In the genomic region with DNA sequence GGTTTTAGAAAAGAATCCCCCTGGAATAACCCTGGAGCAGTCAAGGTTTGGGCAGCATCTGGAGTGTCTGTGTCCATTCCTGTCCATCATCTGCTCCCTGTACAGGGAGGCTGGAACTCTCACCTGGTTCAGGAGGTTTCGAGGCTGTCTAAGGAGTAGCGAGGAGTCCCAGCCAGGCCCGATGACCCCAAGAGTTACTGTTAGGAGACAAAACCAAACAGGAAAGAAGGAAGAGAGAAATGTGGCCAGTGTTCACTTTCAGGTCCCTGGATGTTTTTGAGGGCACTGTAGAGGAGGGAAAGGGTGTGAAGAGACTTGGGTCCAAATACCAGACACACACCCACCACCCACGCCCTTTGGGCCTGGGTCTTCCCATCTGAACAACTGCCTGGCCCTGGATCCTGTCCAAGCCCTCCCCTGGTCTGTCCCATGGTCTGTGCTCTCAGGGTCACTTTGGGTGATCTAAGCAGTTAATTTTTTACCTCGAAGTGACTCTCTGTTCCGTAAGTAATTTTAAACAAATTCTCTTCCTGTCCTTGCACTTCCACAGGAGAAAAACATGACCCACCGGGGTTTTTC, we compare ENCODE assay signal across 1 cellular context.
TF ChIP-seq lines count a peak whose summit lies in the region.

No MANE protein-coding gene starts in this region.

TF ChIP-seq in HepG2, 621 proteins besides CTCF, POLR2A, EP300 and RAD21 (continued from another document and continues in another):
- TF ChIP-seq, protein P1, sequence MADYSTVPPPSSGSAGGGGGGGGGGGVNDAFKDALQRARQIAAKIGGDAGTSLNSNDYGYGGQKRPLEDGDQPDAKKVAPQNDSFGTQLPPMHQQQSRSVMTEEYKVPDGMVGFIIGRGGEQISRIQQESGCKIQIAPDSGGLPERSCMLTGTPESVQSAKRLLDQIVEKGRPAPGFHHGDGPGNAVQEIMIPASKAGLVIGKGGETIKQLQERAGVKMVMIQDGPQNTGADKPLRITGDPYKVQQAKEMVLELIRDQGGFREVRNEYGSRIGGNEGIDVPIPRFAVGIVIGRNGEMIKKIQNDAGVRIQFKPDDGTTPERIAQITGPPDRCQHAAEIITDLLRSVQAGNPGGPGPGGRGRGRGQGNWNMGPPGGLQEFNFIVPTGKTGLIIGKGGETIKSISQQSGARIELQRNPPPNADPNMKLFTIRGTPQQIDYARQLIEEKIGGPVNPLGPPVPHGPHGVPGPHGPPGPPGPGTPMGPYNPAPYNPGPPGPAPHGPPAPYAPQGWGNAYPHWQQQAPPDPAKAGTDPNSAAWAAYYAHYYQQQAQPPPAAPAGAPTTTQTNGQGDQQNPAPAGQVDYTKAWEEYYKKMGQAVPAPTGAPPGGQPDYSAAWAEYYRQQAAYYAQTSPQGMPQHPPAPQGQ (CRISPR knock-in tag; IDR thresholded peaks at IDR 0.05; ENCODE audit: borderline replicate concordance) = no peak
- TF ChIP-seq, protein P2, sequence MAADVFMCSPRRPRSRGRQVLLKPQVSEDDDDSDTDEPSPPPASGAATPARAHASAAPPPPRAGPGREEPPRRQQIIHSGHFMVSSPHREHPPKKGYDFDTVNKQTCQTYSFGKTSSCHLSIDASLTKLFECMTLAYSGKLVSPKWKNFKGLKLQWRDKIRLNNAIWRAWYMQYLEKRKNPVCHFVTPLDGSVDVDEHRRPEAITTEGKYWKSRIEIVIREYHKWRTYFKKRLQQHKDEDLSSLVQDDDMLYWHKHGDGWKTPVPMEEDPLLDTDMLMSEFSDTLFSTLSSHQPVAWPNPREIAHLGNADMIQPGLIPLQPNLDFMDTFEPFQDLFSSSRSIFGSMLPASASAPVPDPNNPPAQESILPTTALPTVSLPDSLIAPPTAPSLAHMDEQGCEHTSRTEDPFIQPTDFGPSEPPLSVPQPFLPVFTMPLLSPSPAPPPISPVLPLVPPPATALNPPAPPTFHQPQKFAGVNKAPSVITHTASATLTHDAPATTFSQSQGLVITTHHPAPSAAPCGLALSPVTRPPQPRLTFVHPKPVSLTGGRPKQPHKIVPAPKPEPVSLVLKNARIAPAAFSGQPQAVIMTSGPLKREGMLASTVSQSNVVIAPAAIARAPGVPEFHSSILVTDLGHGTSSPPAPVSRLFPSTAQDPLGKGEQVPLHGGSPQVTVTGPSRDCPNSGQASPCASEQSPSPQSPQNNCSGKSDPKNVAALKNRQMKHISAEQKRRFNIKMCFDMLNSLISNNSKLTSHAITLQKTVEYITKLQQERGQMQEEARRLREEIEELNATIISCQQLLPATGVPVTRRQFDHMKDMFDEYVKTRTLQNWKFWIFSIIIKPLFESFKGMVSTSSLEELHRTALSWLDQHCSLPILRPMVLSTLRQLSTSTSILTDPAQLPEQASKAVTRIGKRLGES (CRISPR knock-in tag; IDR thresholded peaks at IDR 0.05; ENCODE audit: borderline replicate concordance) = no peak
- TF ChIP-seq NFATC3 (CRISPR knock-in tag; IDR thresholded peaks at IDR 0.05) (no peak), RFXAP (CRISPR knock-in tag; IDR thresholded peaks at IDR 0.05; ENCODE audit: borderline replicate concordance) (no peak), FOXA3 (CRISPR knock-in tag; IDR thresholded peaks at IDR 0.05) (no peak; the same call in 1 of the 2 replicates), CBX2 (IDR thresholded peaks at IDR 0.05; ENCODE audit: low read depth, low read length) (no peak), CBX2 (CRISPR knock-in tag; IDR thresholded peaks at IDR 0.05; ENCODE audit: low read depth) (no peak), ZMAT3 (CRISPR knock-in tag; conservative IDR thresholded peaks at IDR 0.05) (no peak), ZNF282 (IDR thresholded peaks at IDR 0.05; ENCODE audit: partially characterized antibody) (no peak), CCAR2 (optimal IDR thresholded peaks at IDR 0.05; ENCODE audit: low read depth, low read length) (no peak), ZNF782 (CRISPR knock-in tag; IDR thresholded peaks at IDR 0.05; ENCODE audit: borderline replicate concordance) (peak; percentile 66; the same call in 1 of the 2 replicates), PCBP2 (optimal IDR thresholded peaks at IDR 0.05; ENCODE audit: low read depth, low read length, poor library complexity, severe bottlenecking) (no peak), SOX5 (CRISPR knock-in tag; IDR thresholded peaks at IDR 0.05; ENCODE audit: borderline replicate concordance) (peak; percentile 53; the same call in 1 of the 2 replicates), ISX (CRISPR knock-in tag; conservative IDR thresholded peaks at IDR 0.05) (no peak), ZNF484 (CRISPR knock-in tag; IDR thresholded peaks at IDR 0.05; ENCODE audit: borderline replicate concordance, low read depth) (no peak), MBNL3 (CRISPR knock-in tag; conservative IDR thresholded peaks at IDR 0.05) (no peak), ZNF205 (CRISPR knock-in tag; IDR thresholded peaks at IDR 0.05) (no peak), STAT5B (CRISPR knock-in tag; IDR thresholded peaks at IDR 0.05) (no peak), ZNF207 (IDR thresholded peaks at IDR 0.05; ENCODE audit: borderline replicate concordance) (no peak), SSRP1 (CRISPR knock-in tag; IDR thresholded peaks at IDR 0.05) (peak; percentile 82; the same call in 1 of the 2 replicates), ZC3H4 (CRISPR knock-in tag; IDR thresholded peaks at IDR 0.05; ENCODE audit: borderline replicate concordance) (no peak), ZFP1 (CRISPR knock-in tag; IDR thresholded peaks at IDR 0.05) (no peak), SETDB1 (CRISPR knock-in tag; IDR thresholded peaks at IDR 0.05; ENCODE audit: borderline replicate concordance) (no peak), TBX3 (IDR thresholded peaks at IDR 0.05; ENCODE audit: borderline replicate concordance) (no peak), BCL6 (CRISPR knock-in tag; IDR thresholded peaks at IDR 0.05) (peak; percentile 46; the same call in 1 of the 2 replicates), RARG (CRISPR knock-in tag; IDR thresholded peaks at IDR 0.05; ENCODE audit: low read depth) (no peak), ZNF839 (CRISPR knock-in tag; IDR thresholded peaks at IDR 0.05; ENCODE audit: borderline replicate concordance) (no peak)
- TF ChIP-seq, protein P3, sequence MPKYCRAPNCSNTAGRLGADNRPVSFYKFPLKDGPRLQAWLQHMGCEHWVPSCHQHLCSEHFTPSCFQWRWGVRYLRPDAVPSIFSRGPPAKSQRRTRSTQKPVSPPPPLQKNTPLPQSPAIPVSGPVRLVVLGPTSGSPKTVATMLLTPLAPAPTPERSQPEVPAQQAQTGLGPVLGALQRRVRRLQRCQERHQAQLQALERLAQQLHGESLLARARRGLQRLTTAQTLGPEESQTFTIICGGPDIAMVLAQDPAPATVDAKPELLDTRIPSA (CRISPR knock-in tag; IDR thresholded peaks at IDR 0.05; ENCODE audit: borderline replicate concordance) = no peak
- TF ChIP-seq, protein P4, sequence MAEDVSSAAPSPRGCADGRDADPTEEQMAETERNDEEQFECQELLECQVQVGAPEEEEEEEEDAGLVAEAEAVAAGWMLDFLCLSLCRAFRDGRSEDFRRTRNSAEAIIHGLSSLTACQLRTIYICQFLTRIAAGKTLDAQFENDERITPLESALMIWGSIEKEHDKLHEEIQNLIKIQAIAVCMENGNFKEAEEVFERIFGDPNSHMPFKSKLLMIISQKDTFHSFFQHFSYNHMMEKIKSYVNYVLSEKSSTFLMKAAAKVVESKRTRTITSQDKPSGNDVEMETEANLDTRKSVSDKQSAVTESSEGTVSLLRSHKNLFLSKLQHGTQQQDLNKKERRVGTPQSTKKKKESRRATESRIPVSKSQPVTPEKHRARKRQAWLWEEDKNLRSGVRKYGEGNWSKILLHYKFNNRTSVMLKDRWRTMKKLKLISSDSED (CRISPR knock-in tag; IDR thresholded peaks at IDR 0.05) = no peak
- TF ChIP-seq, protein P5, sequence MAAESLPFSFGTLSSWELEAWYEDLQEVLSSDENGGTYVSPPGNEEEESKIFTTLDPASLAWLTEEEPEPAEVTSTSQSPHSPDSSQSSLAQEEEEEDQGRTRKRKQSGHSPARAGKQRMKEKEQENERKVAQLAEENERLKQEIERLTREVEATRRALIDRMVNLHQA (CRISPR knock-in tag; IDR thresholded peaks at IDR 0.05) = no peak
- TF ChIP-seq, protein P6, sequence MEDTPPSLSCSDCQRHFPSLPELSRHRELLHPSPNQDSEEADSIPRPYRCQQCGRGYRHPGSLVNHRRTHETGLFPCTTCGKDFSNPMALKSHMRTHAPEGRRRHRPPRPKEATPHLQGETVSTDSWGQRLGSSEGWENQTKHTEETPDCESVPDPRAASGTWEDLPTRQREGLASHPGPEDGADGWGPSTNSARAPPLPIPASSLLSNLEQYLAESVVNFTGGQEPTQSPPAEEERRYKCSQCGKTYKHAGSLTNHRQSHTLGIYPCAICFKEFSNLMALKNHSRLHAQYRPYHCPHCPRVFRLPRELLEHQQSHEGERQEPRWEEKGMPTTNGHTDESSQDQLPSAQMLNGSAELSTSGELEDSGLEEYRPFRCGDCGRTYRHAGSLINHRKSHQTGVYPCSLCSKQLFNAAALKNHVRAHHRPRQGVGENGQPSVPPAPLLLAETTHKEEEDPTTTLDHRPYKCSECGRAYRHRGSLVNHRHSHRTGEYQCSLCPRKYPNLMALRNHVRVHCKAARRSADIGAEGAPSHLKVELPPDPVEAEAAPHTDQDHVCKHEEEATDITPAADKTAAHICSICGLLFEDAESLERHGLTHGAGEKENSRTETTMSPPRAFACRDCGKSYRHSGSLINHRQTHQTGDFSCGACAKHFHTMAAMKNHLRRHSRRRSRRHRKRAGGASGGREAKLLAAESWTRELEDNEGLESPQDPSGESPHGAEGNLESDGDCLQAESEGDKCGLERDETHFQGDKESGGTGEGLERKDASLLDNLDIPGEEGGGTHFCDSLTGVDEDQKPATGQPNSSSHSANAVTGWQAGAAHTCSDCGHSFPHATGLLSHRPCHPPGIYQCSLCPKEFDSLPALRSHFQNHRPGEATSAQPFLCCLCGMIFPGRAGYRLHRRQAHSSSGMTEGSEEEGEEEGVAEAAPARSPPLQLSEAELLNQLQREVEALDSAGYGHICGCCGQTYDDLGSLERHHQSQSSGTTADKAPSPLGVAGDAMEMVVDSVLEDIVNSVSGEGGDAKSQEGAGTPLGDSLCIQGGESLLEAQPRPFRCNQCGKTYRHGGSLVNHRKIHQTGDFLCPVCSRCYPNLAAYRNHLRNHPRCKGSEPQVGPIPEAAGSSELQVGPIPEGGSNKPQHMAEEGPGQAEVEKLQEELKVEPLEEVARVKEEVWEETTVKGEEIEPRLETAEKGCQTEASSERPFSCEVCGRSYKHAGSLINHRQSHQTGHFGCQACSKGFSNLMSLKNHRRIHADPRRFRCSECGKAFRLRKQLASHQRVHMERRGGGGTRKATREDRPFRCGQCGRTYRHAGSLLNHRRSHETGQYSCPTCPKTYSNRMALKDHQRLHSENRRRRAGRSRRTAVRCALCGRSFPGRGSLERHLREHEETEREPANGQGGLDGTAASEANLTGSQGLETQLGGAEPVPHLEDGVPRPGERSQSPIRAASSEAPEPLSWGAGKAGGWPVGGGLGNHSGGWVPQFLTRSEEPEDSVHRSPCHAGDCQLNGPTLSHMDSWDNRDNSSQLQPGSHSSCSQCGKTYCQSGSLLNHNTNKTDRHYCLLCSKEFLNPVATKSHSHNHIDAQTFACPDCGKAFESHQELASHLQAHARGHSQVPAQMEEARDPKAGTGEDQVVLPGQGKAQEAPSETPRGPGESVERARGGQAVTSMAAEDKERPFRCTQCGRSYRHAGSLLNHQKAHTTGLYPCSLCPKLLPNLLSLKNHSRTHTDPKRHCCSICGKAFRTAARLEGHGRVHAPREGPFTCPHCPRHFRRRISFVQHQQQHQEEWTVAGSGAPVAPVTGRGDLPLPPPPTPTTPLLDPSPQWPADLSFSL (CRISPR knock-in tag; IDR thresholded peaks at IDR 0.05) = no peak
- TF ChIP-seq, protein P7, sequence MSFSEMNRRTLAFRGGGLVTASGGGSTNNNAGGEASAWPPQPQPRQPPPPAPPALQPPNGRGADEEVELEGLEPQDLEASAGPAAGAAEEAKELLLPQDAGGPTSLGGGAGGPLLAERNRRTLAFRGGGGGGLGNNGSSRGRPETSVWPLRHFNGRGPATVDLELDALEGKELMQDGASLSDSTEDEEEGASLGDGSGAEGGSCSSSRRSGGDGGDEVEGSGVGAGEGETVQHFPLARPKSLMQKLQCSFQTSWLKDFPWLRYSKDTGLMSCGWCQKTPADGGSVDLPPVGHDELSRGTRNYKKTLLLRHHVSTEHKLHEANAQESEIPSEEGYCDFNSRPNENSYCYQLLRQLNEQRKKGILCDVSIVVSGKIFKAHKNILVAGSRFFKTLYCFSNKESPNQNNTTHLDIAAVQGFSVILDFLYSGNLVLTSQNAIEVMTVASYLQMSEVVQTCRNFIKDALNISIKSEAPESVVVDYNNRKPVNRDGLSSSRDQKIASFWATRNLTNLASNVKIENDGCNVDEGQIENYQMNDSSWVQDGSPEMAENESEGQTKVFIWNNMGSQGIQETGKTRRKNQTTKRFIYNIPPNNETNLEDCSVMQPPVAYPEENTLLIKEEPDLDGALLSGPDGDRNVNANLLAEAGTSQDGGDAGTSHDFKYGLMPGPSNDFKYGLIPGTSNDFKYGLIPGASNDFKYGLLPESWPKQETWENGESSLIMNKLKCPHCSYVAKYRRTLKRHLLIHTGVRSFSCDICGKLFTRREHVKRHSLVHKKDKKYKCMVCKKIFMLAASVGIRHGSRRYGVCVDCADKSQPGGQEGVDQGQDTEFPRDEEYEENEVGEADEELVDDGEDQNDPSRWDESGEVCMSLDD (CRISPR knock-in tag; IDR thresholded peaks at IDR 0.05; ENCODE audit: borderline replicate concordance) = no peak
- TF ChIP-seq, protein P8, sequence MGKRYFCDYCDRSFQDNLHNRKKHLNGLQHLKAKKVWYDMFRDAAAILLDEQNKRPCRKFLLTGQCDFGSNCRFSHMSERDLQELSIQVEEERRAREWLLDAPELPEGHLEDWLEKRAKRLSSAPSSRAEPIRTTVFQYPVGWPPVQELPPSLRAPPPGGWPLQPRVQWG (CRISPR knock-in tag; IDR thresholded peaks at IDR 0.05; ENCODE audit: borderline replicate concordance, low read depth) = no peak
- TF ChIP-seq, protein P9, sequence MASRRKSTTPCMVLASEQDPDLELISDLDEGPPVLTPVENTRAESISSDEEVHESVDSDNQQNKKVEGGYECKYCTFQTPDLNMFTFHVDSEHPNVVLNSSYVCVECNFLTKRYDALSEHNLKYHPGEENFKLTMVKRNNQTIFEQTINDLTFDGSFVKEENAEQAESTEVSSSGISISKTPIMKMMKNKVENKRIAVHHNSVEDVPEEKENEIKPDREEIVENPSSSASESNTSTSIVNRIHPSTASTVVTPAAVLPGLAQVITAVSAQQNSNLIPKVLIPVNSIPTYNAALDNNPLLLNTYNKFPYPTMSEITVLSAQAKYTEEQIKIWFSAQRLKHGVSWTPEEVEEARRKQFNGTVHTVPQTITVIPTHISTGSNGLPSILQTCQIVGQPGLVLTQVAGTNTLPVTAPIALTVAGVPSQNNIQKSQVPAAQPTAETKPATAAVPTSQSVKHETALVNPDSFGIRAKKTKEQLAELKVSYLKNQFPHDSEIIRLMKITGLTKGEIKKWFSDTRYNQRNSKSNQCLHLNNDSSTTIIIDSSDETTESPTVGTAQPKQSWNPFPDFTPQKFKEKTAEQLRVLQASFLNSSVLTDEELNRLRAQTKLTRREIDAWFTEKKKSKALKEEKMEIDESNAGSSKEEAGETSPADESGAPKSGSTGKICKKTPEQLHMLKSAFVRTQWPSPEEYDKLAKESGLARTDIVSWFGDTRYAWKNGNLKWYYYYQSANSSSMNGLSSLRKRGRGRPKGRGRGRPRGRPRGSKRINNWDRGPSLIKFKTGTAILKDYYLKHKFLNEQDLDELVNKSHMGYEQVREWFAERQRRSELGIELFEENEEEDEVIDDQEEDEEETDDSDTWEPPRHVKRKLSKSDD (CRISPR knock-in tag; IDR thresholded peaks at IDR 0.05; ENCODE audit: low read depth) = no peak
